In the genomic region with DNA sequence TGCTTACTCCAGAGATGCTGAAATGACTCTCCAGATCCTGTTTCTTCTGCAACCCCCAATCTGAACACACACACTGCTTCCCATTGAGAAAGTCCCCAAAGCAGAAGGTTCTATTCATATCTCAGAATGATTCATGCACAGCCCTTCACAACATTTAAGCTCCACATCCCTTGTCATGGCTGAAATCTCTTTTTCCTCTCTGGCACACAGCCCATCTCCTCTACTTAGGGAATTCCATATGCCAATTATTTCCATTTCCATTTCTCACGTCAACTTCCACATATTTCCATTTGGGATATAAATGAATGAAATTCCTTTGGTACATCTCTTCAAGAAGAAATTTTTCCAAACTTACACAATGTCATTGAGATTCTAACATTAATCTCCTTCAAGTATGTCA, we compare ENCODE assay signal across 1 cellular context.
TF ChIP-seq lines count a peak whose summit lies in the region.

No MANE protein-coding gene starts in this region.

TF ChIP-seq in IMR-90, 13 proteins besides CTCF, POLR2A, EP300 and RAD21:
- TF ChIP-seq FOS (IDR thresholded peaks at IDR 0.05; ENCODE audit: low read depth, low read length) (peak; percentile 25; the same call in 1 of the 2 replicates), CHD1 (IDR thresholded peaks at IDR 0.05; ENCODE audit: low read depth, low read length) (no peak), MXI1 (IDR thresholded peaks at IDR 0.05; ENCODE audit: borderline replicate concordance, low read depth, low read length) (no peak), RFX5 (IDR thresholded peaks at IDR 0.05; ENCODE audit: low read depth, low read length) (no peak), CEBPB (IDR thresholded peaks at IDR 0.05; ENCODE audit: low read depth, low read length) (peak; percentile 68; the same call in 1 of the 2 replicates), RCOR1 (IDR thresholded peaks at IDR 0.05; ENCODE audit: insufficient replicate concordance, low read length) (no peak)
